ENCODE assay signal across 9 cellular contexts in genomic region chrX:8868906-8869305, GRCh38.
A peak's percentile ranks its signal among the peaks of the same experiment; 100 is the strongest.
DNase-seq lines count a peak whose midpoint lies in the region; ATAC-seq, FAIRE-seq and TF ChIP-seq lines count a peak whose summit lies in the region.
"Had no signal": no experiment of that assay in that cellular context is flagged by ENCODE, and none has a peak within 500 bp of the region (broad histone marks: within the 10 kb centered on the region; RNA-seq: fewer than 3 reads in every experiment).

No MANE protein-coding gene starts in this region.

- peak overlapping the region; percentile 55 for H3K9ac ChIP-seq in keratinocyte (ENCODE audit: control insufficient read depth, extremely low read depth, insufficient read depth, low read length)

- DNase-seq in AG04450 (ENCODE audit: low read depth, low spot score) (no peak), HCEC 1CT (peak; percentile 9), astrocyte of the hippocampus (ENCODE audit: low read depth, low spot score) (peak; percentile 39), keratinocyte (ENCODE audit: low read depth, low spot score) (no peak)
- DNase-seq in T-helper 2 cell treated with Interferon-gamma antibody and Interleukin-4, amounts not matched to agents 5 μg/mL and 100 μg/mL, for 36 hours (ENCODE audit: low spot score): no peak
- no peak for DNase-seq in NK-92 treated with Interleukin-12 subunit alpha and Interleukin-12 subunit beta, amount 100 ng/mL, for 24 hours (lab: John Stamatoyannopoulos, UW)
- DNase-seq: activated CD4-positive, alpha-beta T cell treated with anti-CD3 and anti-CD28 coated beads, Interleukin-2, amount 50 U/mL, for 4 hours had no signal

- H3K4me3 Mint-ChIP-seq in T-helper 2 cell treated with Interferon-gamma antibody and Interleukin-4, amounts not matched to agents 5 μg/mL and 100 μg/mL, for 36 hours: no peak overlapping the region

- H3K27ac Mint-ChIP-seq in T-helper 2 cell treated with Interferon-gamma antibody and Interleukin-4, amounts not matched to agents 5 μg/mL and 100 μg/mL, for 36 hours: no peak overlapping the region

- peak; percentile 42 for TF ChIP-seq CTCF in AG04450 (IDR thresholded peaks at IDR 0.05; ENCODE audit: low read depth, low read length)
- peak in 1 of 3 experiments; percentile 17 for TF ChIP-seq CTCF in keratinocyte (optimal IDR thresholded peaks at IDR 0.05 in 1 of 3, IDR thresholded peaks at IDR 0.05 in 1 of 3, conservative IDR thresholded peaks at IDR 0.05 in 1 of 3; ENCODE audit: extremely low read depth in 1 of 3, insufficient read depth in 2 of 3, low read length in 3 of 3)

- no peak for FAIRE-seq in keratinocyte (lab: Jason Lieb, UNC)

- peak overlapping the region; percentile 69 for H3K4me2 ChIP-seq in keratinocyte (ENCODE audit: control insufficient read depth, extremely low read depth, insufficient read depth, low read depth, low read length)

- H3K79me2 ChIP-seq in keratinocyte (ENCODE audit: control insufficient read depth, insufficient read depth, low read length): no peaks in the 10 kb centered on the region

- H3K4me1 Mint-ChIP-seq in T-helper 2 cell treated with Interferon-gamma antibody and Interleukin-4, amounts not matched to agents 5 μg/mL and 100 μg/mL, for 36 hours (ENCODE audit: low read depth): no peaks in the 10 kb centered on the region

- H3K27ac ChIP-seq in AG04450 (ENCODE audit: low read depth, low read length) (peak overlapping the region; percentile 59), keratinocyte (ENCODE audit: control insufficient read depth, insufficient read depth, low read length) (peak overlapping the region; percentile 85)

- H3K9me3 ChIP-seq in AG04450 (ENCODE audit: control insufficient read depth, insufficient read depth, low read length) (no peaks in the 10 kb centered on the region), keratinocyte (ENCODE audit: control insufficient read depth, low read depth, low read length) (no peaks in the 10 kb centered on the region)

- no peaks in the 10 kb centered on the region for H3K36me3 Mint-ChIP-seq in T-helper 2 cell treated with Interferon-gamma antibody and Interleukin-4, amounts not matched to agents 5 μg/mL and 100 μg/mL, for 36 hours (ENCODE audit: low read depth)

- ATAC-seq in GM21619 (IDR thresholded peaks at IDR 0.05; ENCODE audit: unreplicated experiment) (no peak), GM18858 (IDR thresholded peaks at IDR 0.05; ENCODE audit: unreplicated experiment) (no peak)

- H3K9me3 Mint-ChIP-seq in T-helper 2 cell treated with Interferon-gamma antibody and Interleukin-4, amounts not matched to agents 5 μg/mL and 100 μg/mL, for 36 hours: no peaks in the 10 kb centered on the region

- no peaks in the 10 kb centered on the region for H3K36me3 ChIP-seq in keratinocyte (ENCODE audit: control insufficient read depth in 2 of 2, extremely low read depth in 1 of 2, insufficient read depth in 2 of 2, low read length in 2 of 2)

- dilution Hi-C loops in keratinocyte (cut with MboI; ENCODE audit: extremely low pct_ligation_motif_present, low sequenced_read_pairs): no loop called here

- H3K27me3 ChIP-seq in AG04450 (ENCODE audit: control insufficient read depth, insufficient read depth, low read length) (no peaks in the 10 kb centered on the region), keratinocyte (ENCODE audit: control insufficient read depth, extremely low read depth, insufficient read depth, low read length) (no peaks in the 10 kb centered on the region)

- H4K20me1 ChIP-seq in keratinocyte (ENCODE audit: control insufficient read depth, extremely low read depth, insufficient read depth, low read length): no peaks in the 10 kb centered on the region

- peak overlapping the region; percentile 52 for H2AFZ ChIP-seq in keratinocyte (ENCODE audit: control insufficient read depth, low read length)

- POLR2A ChIA-PET in AG04450 (lab: Yijun Ruan, JAX): no interaction called here

- H3K4me1 ChIP-seq in keratinocyte (ENCODE audit: control insufficient read depth, extremely low read depth, insufficient read depth, low read length): peaks cover 19% of the 10 kb centered on the region

- H3K4me3 ChIP-seq in AG04450 (ENCODE audit: low read depth, low read length) (no peak overlapping the region), keratinocyte (ENCODE audit: control insufficient read depth in 2 of 3, extremely low read depth in 1 of 3, insufficient read depth in 2 of 3, low read depth in 1 of 3, low read length in 3 of 3) (peak overlapping the region in 2 of 3 experiments; percentile 39 to 52)

- CTCF ChIA-PET in AG04450 (lab: Charles Lee): interaction anchor here (0.6 to 1.3 kb wide), 3 partner anchors 11 to 653 kb away, joined by 3 to 8 read pairs (median 3); no protein-coding TSS in a partner anchor

- H3K27me3 Mint-ChIP-seq in T-helper 2 cell treated with Interferon-gamma antibody and Interleukin-4, amounts not matched to agents 5 μg/mL and 100 μg/mL, for 36 hours (ENCODE audit: low read depth): peaks cover 7% of the 10 kb centered on the region

- no peaks in the 10 kb centered on the region for H3K9me1 ChIP-seq in keratinocyte (ENCODE audit: control insufficient read depth, extremely low read depth, insufficient read depth, low read length)

Comparison
In these comparisons a context has a peak if more than half of its experiments do, and no peak if none do; other contexts are left out.
1. DNase-seq: peak in HCEC 1CT (single experiment) and astrocyte of the hippocampus (single experiment); none in AG04450 (single experiment), keratinocyte (single experiment), T-helper 2 cell treated with Interferon-gamma antibody and Interleukin-4, amounts not matched to agents 5 μg/mL and 100 μg/mL, for 36 hours (single experiment) and NK-92 treated with Interleukin-12 subunit alpha and Interleukin-12 subunit beta, amount 100 ng/mL, for 24 hours (single experiment).